Comparison of ENCODE assay signal across 14 cellular contexts in the genomic region with DNA sequence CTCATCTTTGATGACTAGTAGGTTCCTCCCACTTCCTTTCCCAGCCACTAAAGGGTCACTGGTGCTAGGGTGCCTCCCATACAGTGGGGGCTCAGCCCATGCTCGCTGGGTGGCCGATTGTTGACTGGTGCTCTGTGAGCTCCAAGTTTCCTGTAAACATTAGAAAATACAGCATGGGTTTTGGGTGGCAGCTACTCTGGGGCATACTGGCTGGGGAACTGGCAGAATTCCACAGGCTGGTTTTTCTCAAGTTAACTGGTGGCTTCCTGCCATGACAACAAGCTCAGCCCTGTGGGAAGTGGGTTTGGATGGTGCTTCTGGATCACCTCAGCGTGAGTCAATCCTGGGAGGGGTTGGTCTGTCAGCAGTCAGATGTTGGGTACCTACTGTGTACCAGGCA. TPM values are rescaled to one million over a fixed set of nuclear protein-coding genes. Genes with fewer than 3 reads are reported as not detected.
DNase-seq lines count a peak whose midpoint lies in the region; ATAC-seq, FAIRE-seq and TF ChIP-seq lines count a peak whose summit lies in the region.
"Had no signal": no experiment of that assay in that cellular context is flagged by ENCODE, and none has a peak within 500 bp of the region (broad histone marks: within the 10 kb centered on the region; RNA-seq: fewer than 3 reads in every experiment).

No MANE protein-coding gene starts in this region.

- no peaks in the 10 kb centered on the region for H3K4me1 ChIP-seq in A673 (ENCODE audit: insufficient read depth, low read length, poor library complexity, severe bottlenecking)
- no peaks in the 10 kb centered on the region for H3K4me1 ChIP-seq in endothelial cell of umbilical vein (ENCODE audit: control insufficient read depth, extremely low read depth, insufficient read depth, low read length)

- H3K4me2 ChIP-seq in endothelial cell of umbilical vein (ENCODE audit: insufficient read depth, low read length): no peak overlapping the region
- H3K4me2 ChIP-seq: PC-9 had no signal

- H3K9me1 ChIP-seq in endothelial cell of umbilical vein (replicated peaks; ENCODE audit: control insufficient read depth, extremely low read depth, insufficient read depth, low read length): no peaks in the 10 kb centered on the region

- POLR2A ChIA-PET in A673 (lab: Charles Lee; ENCODE audit: low non-redundant PET) (no interaction called here), endothelial cell of umbilical vein (lab: Charles Lee) (interaction anchor here (0.7 kb wide), 1 partner anchor 15 kb away, joined by 5 read pairs; no protein-coding TSS in a partner anchor)

- intact Hi-C loops in A673 (cut with micrococcal nuclease; ENCODE audit: unreplicated experiment) (loop anchor here (5.0 kb wide), 2 partner anchors 255 to 300 kb away; no protein-coding TSS in a partner anchor), endothelial cell of umbilical vein (cut with micrococcal nuclease) (loop anchor here (5.0 kb wide), 2 partner anchors 45 to 95 kb away; no protein-coding TSS in a partner anchor)

- H4K20me1 ChIP-seq in endothelial cell of umbilical vein (replicated peaks; ENCODE audit: control insufficient read depth, extremely low read depth, insufficient read depth, low read length): no peaks in the 10 kb centered on the region

- H3K36me3 ChIP-seq in A673 (ENCODE audit: insufficient read depth, low read length, poor library complexity, severe bottlenecking): no peaks in the 10 kb centered on the region
- no peaks in the 10 kb centered on the region for H3K36me3 ChIP-seq in endothelial cell of umbilical vein (ENCODE audit: control insufficient read depth in 2 of 2, extremely low read depth in 1 of 2, insufficient read depth in 2 of 2, low read length in 2 of 2)

- ATAC-seq in HG02852 (IDR thresholded peaks at IDR 0.05; ENCODE audit: unreplicated experiment): no peak
- ATAC-seq: GM12878 had no signal

- no peak for TF ChIP-seq POLR2A in endothelial cell of umbilical vein (IDR thresholded peaks at IDR 0.05; ENCODE audit: low read depth, low read length)

- H3K27ac ChIP-seq in A673 (ENCODE audit: low read depth, low read length, poor library complexity, severe bottlenecking) (no peak overlapping the region), endothelial cell of umbilical vein (ENCODE audit: insufficient read depth, low read depth, low read length) (no peak overlapping the region)
- H3K27ac ChIP-seq: PC-9 had no signal

- no peak overlapping the region for H2AFZ ChIP-seq in endothelial cell of umbilical vein (ENCODE audit: low read depth, low read length)
- H2AFZ ChIP-seq: PC-9 had no signal

- H3K79me2 ChIP-seq in endothelial cell of umbilical vein (ENCODE audit: control insufficient read depth, insufficient read depth, low read length): no peaks in the 10 kb centered on the region

- BruUV-seq in A673 (replicated peaks; lab: Mats Ljungman, UMichigan) (no TSS peak), endothelial cell of umbilical vein (replicated peaks; lab: Mats Ljungman, UMichigan) (no TSS peak)

- TF ChIP-seq CTCF in A673 (conservative IDR thresholded peaks at IDR 0.05; ENCODE audit: low read depth, low read length) (no peak), endothelial cell of umbilical vein (IDR thresholded peaks at IDR 0.05; ENCODE audit: extremely low read depth in 1 of 2, insufficient read depth in 1 of 2, low read depth in 1 of 2, low read length in 2 of 2) (no peak)

- DNase-seq in A673 (ENCODE audit: low spot score) (peak; percentile 20), LoVo (ENCODE audit: low spot score) (peak; percentile 12), endothelial cell of umbilical vein (ENCODE audit: low read depth, low spot score) (peak; percentile 33), myocyte (ENCODE audit: low read depth) (peak; percentile 91), NCI-H1417 treated with DMSO at 0.1 percent for 48 hours (lab: John Stamatoyannopoulos, UW) (no peak), NCI-H1930 (lab: John Stamatoyannopoulos, UW) (no peak), NCI-H1417 (lab: John Stamatoyannopoulos, UW) (no peak)
- DNase-seq: DMS79 treated with DMSO at 0.1 percent for 48 hours, NCI-H345, PC-9 had no signal

- no peak overlapping the region for H3K9ac ChIP-seq in endothelial cell of umbilical vein (replicated peaks; ENCODE audit: extremely low read depth, insufficient read depth, low read length)

- H3K9me3 ChIP-seq in A673 (ENCODE audit: low read depth, low read length, poor library complexity, severe bottlenecking): no peaks in the 10 kb centered on the region
- H3K9me3 ChIP-seq in endothelial cell of umbilical vein (replicated peaks; ENCODE audit: control insufficient read depth, insufficient read depth, low read length): no peaks in the 10 kb centered on the region

- FAIRE-seq in endothelial cell of umbilical vein (lab: Jason Lieb, UNC): no peak
- FAIRE-seq: GM12878 had no signal

- CTCF ChIA-PET in A673 (lab: Charles Lee): interaction anchor here (0.6 kb wide), 1 partner anchor 11 kb away, joined by 5 read pairs; no protein-coding TSS in a partner anchor
- CTCF ChIA-PET in endothelial cell of umbilical vein (lab: Charles Lee): interaction anchor here (1.3 to 4.1 kb wide), 4 partner anchors 14 to 254 kb away, joined by 9 to 76 read pairs (median 22); no protein-coding TSS in a partner anchor

- dilution Hi-C loops in endothelial cell of umbilical vein (cut with MboI; ENCODE audit: extremely low pct_ligation_motif_present, low sequenced_read_pairs): no loop called here

- no peak overlapping the region for H3K4me3 ChIP-seq in A673 (ENCODE audit: low read depth, low read length, poor library complexity, severe bottlenecking)
- no peak overlapping the region for H3K4me3 ChIP-seq in endothelial cell of umbilical vein (replicated peaks in 1 of 3; ENCODE audit: insufficient read depth in 1 of 3, low read depth in 1 of 3, low read length in 3 of 3)
- H3K4me3 ChIP-seq: GM12878, PC-9 had no signal

- H3K27me3 ChIP-seq in A673 (replicated peaks; ENCODE audit: insufficient read depth, low read depth, low read length, poor library complexity) (peaks cover 3% of the 10 kb centered on the region), endothelial cell of umbilical vein (ENCODE audit: control insufficient read depth in 2 of 2, insufficient read depth in 2 of 2, low read length in 2 of 2) (peaks cover 0 to 4% of the 10 kb centered on the region in 2 experiments)

TF ChIP-seq in endothelial cell of umbilical vein, 7 proteins besides CTCF, POLR2A, EP300 and RAD21:
- TF ChIP-seq MYC (IDR thresholded peaks at IDR 0.05; ENCODE audit: low read depth, low read length): no peak
- TF ChIP-seq, protein P1, sequence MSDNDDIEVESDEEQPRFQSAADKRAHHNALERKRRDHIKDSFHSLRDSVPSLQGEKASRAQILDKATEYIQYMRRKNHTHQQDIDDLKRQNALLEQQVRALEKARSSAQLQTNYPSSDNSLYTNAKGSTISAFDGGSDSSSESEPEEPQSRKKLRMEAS (IDR thresholded peaks at IDR 0.05; ENCODE audit: insufficient read depth, insufficient read length): no peak
- TF ChIP-seq FOS (IDR thresholded peaks at IDR 0.05; ENCODE audit: borderline replicate concordance, insufficient read depth, low read length): peak; percentile 13
- TF ChIP-seq EZH2 (IDR thresholded peaks at IDR 0.05; ENCODE audit: borderline replicate concordance, low read depth, low read length, severe bottlenecking): no peak
- no peak for TF ChIP-seq POLR2AphosphoS5 (IDR thresholded peaks at IDR 0.05; ENCODE audit: insufficient read depth, low read depth, low read length)
- no peak for TF ChIP-seq JUN (IDR thresholded peaks at IDR 0.05; ENCODE audit: borderline replicate concordance, insufficient read depth, insufficient read length, low read depth)
- peak; percentile 58 for TF ChIP-seq GATA2 (IDR thresholded peaks at IDR 0.05; ENCODE audit: insufficient read depth, insufficient read length, low read depth, low read length)

RNA-seq across cellular contexts. Expression of a gene that starts 28.7 kb away (rescaled TPM):
- total RNA-seq in A673 (2021): not detected in 2 replicates
- total RNA-seq in endothelial cell of umbilical vein: not detected in 2 replicates
- not detected in 2 replicates for polyA plus RNA-seq in endothelial cell of umbilical vein
- not detected in 2 replicates for polyA plus RNA-seq in endothelial cell of umbilical vein (2011; cell fraction: cytosol; rRNA removed)
- polyA plus RNA-seq in endothelial cell of umbilical vein (2011; cell fraction: nucleus; rRNA removed): not detected in 2 replicates
- polyA plus RNA-seq in endothelial cell of umbilical vein (2012): not detected in 2 replicates
- not detected in 2 replicates for polyA minus RNA-seq in endothelial cell of umbilical vein
- polyA minus RNA-seq in endothelial cell of umbilical vein (2011; cell fraction: cytosol; rRNA and poly(A)+ RNA removed): not detected
- polyA minus RNA-seq in endothelial cell of umbilical vein (2011; cell fraction: nucleus; rRNA and poly(A)+ RNA removed): not detected in 2 replicates
- not detected in 2 replicates for total RNA-seq in myocyte
- polyA plus RNA-seq in myocyte (2012): not detected
- total RNA-seq: activated T-helper 2 cell treated with anti-CD3 and anti-CD28 coated beads, Interferon-gamma antibody, Interleukin-2, Interleukin-4, amounts not matched to agents 10 μg/mL and 5 μg/mL and 100 μg/mL, durations not matched to agents 14 hours and 24 hours and 36 hours; GM12878; neural crest cell; PC-9 had no signal
- polyA plus RNA-seq: GM12878 had no signal

Comparison
In these comparisons a context has a peak if more than half of its experiments do, and no peak if none do; other contexts are left out.
1. DNase-seq: peak in A673 (single experiment), LoVo (single experiment), endothelial cell of umbilical vein (single experiment) and myocyte (single experiment); none in NCI-H1417 treated with DMSO at 0.1 percent for 48 hours (single experiment), NCI-H1930 (0 of 2) and NCI-H1417 (0 of 3).